ENCODE assay signal across 18 cellular contexts in the genomic region with DNA sequence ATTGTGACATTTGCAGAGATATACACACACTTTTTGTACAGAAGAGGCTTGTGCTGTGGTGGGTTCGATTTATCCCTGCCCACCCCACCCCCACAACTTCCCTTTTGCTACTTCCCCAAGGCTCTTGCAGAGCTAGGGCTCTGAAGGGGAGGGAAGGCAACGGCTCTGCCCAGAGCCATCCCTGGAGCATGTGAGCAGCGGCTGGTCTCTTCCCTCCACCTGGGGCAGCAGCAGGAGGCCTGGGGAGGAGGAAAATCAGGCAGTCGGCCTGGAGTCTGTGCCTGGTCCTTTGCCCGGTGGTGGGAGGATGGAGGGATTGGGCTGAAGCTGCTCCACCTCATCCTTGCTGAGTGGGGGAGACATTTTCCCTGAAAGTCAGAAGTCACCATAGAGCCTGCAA. TPM values are rescaled to one million over a fixed set of nuclear protein-coding genes. Genes with fewer than 3 reads are reported as not detected.
A peak's percentile ranks its signal among the peaks of the same experiment; 100 is the strongest.
DNase-seq lines count a peak whose midpoint lies in the region; ATAC-seq and TF ChIP-seq lines count a peak whose summit lies in the region.
"Had no signal": no experiment of that assay in that cellular context is flagged by ENCODE, and none has a peak within 500 bp of the region (broad histone marks: within the 10 kb centered on the region; RNA-seq: fewer than 3 reads in every experiment).

No MANE protein-coding gene starts in this region.

- DNase-seq in left ventricle myocardium superior (no peak), cardiac septum (ENCODE audit: low spot score) (no peak), SKM-1 (lab: John Stamatoyannopoulos, UW; ENCODE audit: unreplicated experiment) (peak; percentile 18), hippocampal formation (lab: John Stamatoyannopoulos, UW) (peak; percentile 10 to 30), upper lobe of right lung (peak; percentile 35), BE2C (no peak), kidney tubule cell (ENCODE audit: low spot score) (no peak), dermis blood vessel endothelial cell (no peak)
- DNase-seq: activated CD4-positive, alpha-beta T cell treated with anti-CD3 and anti-CD28 coated beads for 1 hour; activated naive CD8-positive, alpha-beta T cell treated with anti-CD3 and anti-CD28 coated beads for 36 hours; EL; IMR-90; NCI-H1694 treated with DMSO at 0.1 percent for 48 hours; NCI-H226; NCI-H82; stimulated activated CD8-positive, alpha-beta memory T cell treated with anti-CD3 and anti-CD28 coated beads, Interleukin-4, amount 100 ng/mL, for 48 hours had no signal

- intact Hi-C loops in left ventricle myocardium superior (cut with micrococcal nuclease) (loop anchor here (10.0 kb wide), 1 partner anchor 249 kb away; no protein-coding TSS in a partner anchor), cardiac septum (cut with DNase I) (no loop called here), upper lobe of right lung (cut with DNase I) (no loop called here)

- H3K36me3 ChIP-seq in upper lobe of right lung (no peaks in the 10 kb centered on the region), BE2C (no peaks in the 10 kb centered on the region)
- H3K36me3 ChIP-seq: vagina had no signal

- peak; percentile 44 for ATAC-seq in left ventricle myocardium superior
- peak; percentile 81 for ATAC-seq in upper lobe of right lung
- ATAC-seq: activated T-helper 17 cell treated with anti-CD3 and anti-CD28 coated beads, Interleukin-2, amount 50 U/mL, for 72 hours had no signal

- no peaks in the 10 kb centered on the region for H3K9me3 ChIP-seq in upper lobe of right lung
- no peaks in the 10 kb centered on the region for H3K9me3 ChIP-seq in BE2C
- H3K9me3 ChIP-seq: vagina had no signal

- no peak overlapping the region for H3K4me3 ChIP-seq in upper lobe of right lung
- no peak overlapping the region for H3K4me3 ChIP-seq in BE2C (ENCODE audit: low read depth, low read length)
- H3K4me3 ChIP-seq: vagina had no signal

- H3K4me1 ChIP-seq in upper lobe of right lung (no peaks in the 10 kb centered on the region), BE2C (no peaks in the 10 kb centered on the region)
- H3K4me1 ChIP-seq: vagina had no signal

- H3K27me3 ChIP-seq in upper lobe of right lung (no peaks in the 10 kb centered on the region), BE2C (no peaks in the 10 kb centered on the region)
- H3K27me3 ChIP-seq: vagina had no signal

- no peak overlapping the region for H3K27ac ChIP-seq in upper lobe of right lung
- H3K27ac ChIP-seq: vagina had no signal

- TF ChIP-seq CTCF in upper lobe of right lung (IDR thresholded peaks at IDR 0.05) (no peak), BE2C (IDR thresholded peaks at IDR 0.05; ENCODE audit: low read depth, low read length) (no peak)

RNA-seq across cellular contexts. Expression of gene STEAP3, which starts 40.0 kb away (rescaled TPM):
- total RNA-seq in left ventricle myocardium superior, result 11.8 TPM
- total RNA-seq in cardiac septum, result 10.7 TPM
- total RNA-seq in upper lobe of right lung, result 14.1 TPM
- polyA plus RNA-seq in BE2C (2012; ENCODE audit: insufficient read depth, insufficient read length, low read depth), result 8.5 TPM
- 3.9 and 7.9 TPM in 2 replicates for total RNA-seq in dermis blood vessel endothelial cell

Comparison
In these comparisons a context has a peak if more than half of its experiments do, and no peak if none do; other contexts are left out.
1. DNase-seq: peak in SKM-1 (single experiment), hippocampal formation (2 of 2) and upper lobe of right lung (single experiment); none in left ventricle myocardium superior (single experiment), cardiac septum (single experiment), BE2C (single experiment), kidney tubule cell (single experiment) and dermis blood vessel endothelial cell (single experiment).